Comparison of ENCODE assay signal across 8 cellular contexts in genomic region chr11:65454696-65455456, GRCh38. TPM values are rescaled to one million over a fixed set of nuclear protein-coding genes. Genes with fewer than 3 reads are reported as not detected.
A peak's percentile ranks its signal among the peaks of the same experiment; 100 is the strongest.
DNase-seq lines count a peak whose midpoint lies in the region; FAIRE-seq and TF ChIP-seq lines count a peak whose summit lies in the region.

No MANE protein-coding gene starts in this region.

- peak; percentile 100 for DNase-seq in D721Med (ENCODE audit: insufficient read length, low spot score)
- DNase-seq in GM20000 (ENCODE audit: low spot score) = peak; percentile 98
- peak; percentile 76 for DNase-seq in HuH-7.5 (ENCODE audit: low spot score)
- peak; percentile 50 for DNase-seq in SHP77 treated with DMSO at 0.1 percent for 48 hours (lab: John Stamatoyannopoulos, UW)
- DNase-seq in activated naive CD4-positive, alpha-beta T cell treated with anti-CD3 and anti-CD28 coated beads, Interleukin-2, amount 50 U/mL, for 16 hours = peak; percentile 77
- DNase-seq in glutamatergic neuron = peak; percentile 79
- DNase-seq in tibial artery = peak; percentile 91 to 96

- peak overlapping the region; percentile 44 for H3K4me3 ChIP-seq in parathyroid adenoma (ENCODE audit: low read depth, low read length)
- peak overlapping the region; percentile 53 to 56 for H3K4me3 ChIP-seq in tibial artery

- peaks cover 10% of the 10 kb centered on the region for H3K36me3 Mint-ChIP-seq in glutamatergic neuron (ENCODE audit: unreplicated experiment)

- H3K79me2 ChIP-seq in parathyroid adenoma = no peaks in the 10 kb centered on the region

- H3K27me3 ChIP-seq in parathyroid adenoma (ENCODE audit: control insufficient read depth, insufficient read depth, low read length) (no peaks in the 10 kb centered on the region), tibial artery (no peaks in the 10 kb centered on the region)

- peaks cover 12% of the 10 kb centered on the region for H3K4me1 Mint-ChIP-seq in glutamatergic neuron (ENCODE audit: low read depth, unreplicated experiment)

- TF ChIP-seq CTCF in D721Med (IDR thresholded peaks at IDR 0.05; ENCODE audit: insufficient read depth, missing control alignments) (peak; percentile 25), GM20000 (IDR thresholded peaks at IDR 0.05; ENCODE audit: extremely low read depth, missing control alignments) (peak; percentile 23), glutamatergic neuron (IDR thresholded peaks at IDR 0.05; ENCODE audit: partially characterized antibody, unreplicated experiment) (no peak), parathyroid adenoma (IDR thresholded peaks at IDR 0.05) (no peak), tibial artery (IDR thresholded peaks at IDR 0.05) (no peak)

- FAIRE-seq in D721Med (lab: Jason Lieb, UNC) = no peak

- no peaks in the 10 kb centered on the region for H3K4me1 ChIP-seq in parathyroid adenoma
- peaks cover 0 to 27% (median 15%) of the 10 kb centered on the region in 4 donors for H3K4me1 ChIP-seq in tibial artery

- peaks cover 13% of the 10 kb centered on the region for H3K9me3 Mint-ChIP-seq in glutamatergic neuron (ENCODE audit: unreplicated experiment)

- H3K27me3 Mint-ChIP-seq in glutamatergic neuron (ENCODE audit: unreplicated experiment) = peaks cover 15% of the 10 kb centered on the region

- H3K27ac Mint-ChIP-seq in glutamatergic neuron (ENCODE audit: unreplicated experiment) = peak overlapping the region; percentile 52

- no peak overlapping the region for H3K9ac ChIP-seq in parathyroid adenoma

- H3K9me3 ChIP-seq in parathyroid adenoma (ENCODE audit: control insufficient read depth, low read length) (no peaks in the 10 kb centered on the region), tibial artery (no peaks in the 10 kb centered on the region)

- peak overlapping the region; percentile 62 for H3K27ac ChIP-seq in parathyroid adenoma
- peak overlapping the region; percentile 79 to 87 for H3K27ac ChIP-seq in tibial artery

- H3K36me3 ChIP-seq in parathyroid adenoma (ENCODE audit: control insufficient read depth, insufficient read depth, low read length) (no peaks in the 10 kb centered on the region), tibial artery (no peaks in the 10 kb centered on the region)

- peak overlapping the region; percentile 67 for H3K4me2 ChIP-seq in parathyroid adenoma (ENCODE audit: low read length)

- peak overlapping the region; percentile 85 for H3K4me3 Mint-ChIP-seq in glutamatergic neuron (ENCODE audit: unreplicated experiment)

- H2AFZ ChIP-seq in parathyroid adenoma = peak overlapping the region; percentile 84

- intact Hi-C loops in tibial artery (cut with DNase I; ENCODE audit: low total_unique reads) = no loop called here

RNA-seq across cellular contexts. Expression of gene NEAT1, which starts 32.3 kb away (rescaled TPM):
- total RNA-seq in glutamatergic neuron (ENCODE audit: unreplicated experiment) = 107 TPM

RNA-seq across cellular contexts. Expression of gene MALAT1, which starts 44.0 kb away (rescaled TPM):
- total RNA-seq in glutamatergic neuron (ENCODE audit: unreplicated experiment) = 18,218 TPM

Comparison
In these comparisons a context has a peak if more than half of its experiments do, and no peak if none do; other contexts are left out.
1. Peak in every context shown above with its lines: DNase-seq, H3K4me3 ChIP-seq and H3K27ac ChIP-seq.
2. DNase-seq: peak in every context shown above with its lines; median percentile 100 in D721Med; 98 in GM20000; 94 in tibial artery; 79 in glutamatergic neuron; 77 in activated naive CD4-positive, alpha-beta T cell treated with anti-CD3 and anti-CD28 coated beads, Interleukin-2, amount 50 U/mL, for 16 hours; 76 in HuH-7.5; 50 in SHP77 treated with DMSO at 0.1 percent for 48 hours.
3. CTCF ChIP-seq: peak in D721Med (single experiment) and GM20000 (single experiment); none in glutamatergic neuron (single experiment), parathyroid adenoma (single experiment) and tibial artery (0 of 2).